ENCODE assay signal across 4 cellular contexts in genomic region chr6:16989382-16989781, GRCh38.
"Had no signal": no experiment of that assay in that cellular context is flagged by ENCODE, and none has a peak within 500 bp of the region (broad histone marks: within the 10 kb centered on the region; RNA-seq: fewer than 3 reads in every experiment).

No MANE protein-coding gene starts in this region.

- H3K4me3 ChIP-seq: GM23338 had no signal

- H3K4me3 Mint-ChIP-seq: GM23338, H9 had no signal

- H3K27ac Mint-ChIP-seq: GM23338, H9 had no signal

- H2AFZ ChIP-seq: GM23338 had no signal

- H3K4me2 ChIP-seq: GM23338 had no signal

- DNase-seq: H9, HCEC 1CT, IMR-90 had no signal

- ATAC-seq: GM23338 had no signal

- H3K4me1 Mint-ChIP-seq: GM23338, H9 had no signal
